Comparison of ENCODE assay signal across 9 cellular contexts in the genomic region with DNA sequence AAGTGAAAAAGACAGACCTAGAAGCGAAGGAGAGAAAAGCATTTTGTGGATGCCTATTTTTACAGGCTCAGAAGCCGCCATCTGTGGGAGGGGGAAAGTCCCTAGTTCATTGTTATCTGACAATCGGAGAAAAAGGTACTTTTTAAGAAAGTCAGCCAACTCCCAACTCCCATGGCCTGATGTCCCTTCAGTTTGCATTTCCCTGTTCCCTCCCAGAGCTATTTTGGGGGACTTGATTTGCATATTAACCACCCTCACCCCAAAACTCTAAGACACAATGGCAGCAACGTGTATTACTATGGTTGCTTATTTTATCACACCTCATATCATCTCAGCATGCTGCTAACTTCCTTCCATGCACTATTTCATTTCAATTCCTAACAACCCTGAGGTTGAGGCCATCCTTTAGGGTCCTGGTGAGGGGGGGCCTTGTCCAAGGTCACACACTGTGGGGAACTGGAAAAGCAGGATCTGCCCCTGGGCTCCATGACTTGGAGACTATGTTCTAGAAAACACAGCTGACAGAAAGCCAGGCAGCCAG. TPM values are rescaled to one million over a fixed set of nuclear protein-coding genes. Genes with fewer than 3 reads are reported as not detected.
DNase-seq lines count a peak whose midpoint lies in the region; ATAC-seq and TF ChIP-seq lines count a peak whose summit lies in the region.
"Had no signal": no experiment of that assay in that cellular context is flagged by ENCODE, and none has a peak within 500 bp of the region (broad histone marks: within the 10 kb centered on the region; RNA-seq: fewer than 3 reads in every experiment).

No MANE protein-coding gene starts in this region.

- no peak overlapping the region for H2BK20ac ChIP-seq in H9 (ENCODE audit: low read depth, low read length, poor library complexity, severe bottlenecking)

- H2AFZ ChIP-seq in hepatocyte (no peak overlapping the region), H9 (ENCODE audit: low read length) (no peak overlapping the region)
- H2AFZ ChIP-seq: PC-9 had no signal

- intact Hi-C loops in heart right ventricle (cut with DNase I) = no loop called here

- H2AK5ac ChIP-seq in H9 (ENCODE audit: insufficient read length, low read length) = no peak overlapping the region

- H3K4me3 Mint-ChIP-seq in activated naive CD4-positive, alpha-beta T cell treated with anti-CD3 and anti-CD28 coated beads, Interleukin-2, amount 10 ng/mL, durations not matched to agents 7 days and 5 days = no peak overlapping the region
- H3K4me3 Mint-ChIP-seq in H9 = no peak overlapping the region

- H3K23ac ChIP-seq in H9 (ENCODE audit: insufficient read length, low read depth, low read length) = no peak overlapping the region

- no peak overlapping the region for H3T11ph ChIP-seq in H9 (ENCODE audit: low read length)

- no peak overlapping the region for H3K18ac ChIP-seq in H9 (ENCODE audit: insufficient read length, low read depth, low read length)

- WGBS in heart right ventricle, 2 donors = 49 to 65% methylated on average over 4 of the region's 4 CpGs
- 79% methylated on average over 4 of the region's 4 CpGs for WGBS in hepatocyte (ENCODE audit: low lambda C conversion rate, missing lambda C conversion rate)
- WGBS in H9 (ENCODE audit: extremely low coverage, insufficient read length, low lambda C conversion rate) = no CpG with 5 or more reads among the region's 4 CpGs

- TF ChIP-seq CTCF in heart right ventricle (IDR thresholded peaks at IDR 0.05) (no peak), hepatocyte (IDR thresholded peaks at IDR 0.05; ENCODE audit: poor library complexity) (no peak), H9 (conservative IDR thresholded peaks at IDR 0.05) (no peak)

- ATAC-seq in GM19324 (IDR thresholded peaks at IDR 0.05; ENCODE audit: low FRiP score, unreplicated experiment) = peak; percentile 55
- ATAC-seq in HG03159 (IDR thresholded peaks at IDR 0.05; ENCODE audit: unreplicated experiment) = peak; percentile 50
- ATAC-seq in heart right ventricle = no peak

- no peak overlapping the region for H3K4me2 ChIP-seq in hepatocyte
- H3K4me2 ChIP-seq in H9 (ENCODE audit: insufficient read depth, insufficient read length, low read length) = no peak overlapping the region
- H3K4me2 ChIP-seq: PC-9 had no signal

- peaks cover 5% of the 10 kb centered on the region for H3K27me3 Mint-ChIP-seq in activated naive CD4-positive, alpha-beta T cell treated with anti-CD3 and anti-CD28 coated beads, Interleukin-2, amount 10 ng/mL, durations not matched to agents 7 days and 5 days
- no peaks in the 10 kb centered on the region for H3K27me3 Mint-ChIP-seq in H9 (ENCODE audit: low read depth)

- H3K9me3 Mint-ChIP-seq in activated naive CD4-positive, alpha-beta T cell treated with anti-CD3 and anti-CD28 coated beads, Interleukin-2, amount 10 ng/mL, durations not matched to agents 7 days and 5 days = peaks cover 20% of the 10 kb centered on the region
- peaks cover 0 to 3% of the 10 kb centered on the region in 2 experiments; a peak in 2 of 5 replicates for H3K9me3 Mint-ChIP-seq in H9

- H3K79me2 ChIP-seq in hepatocyte = no peaks in the 10 kb centered on the region
- no peaks in the 10 kb centered on the region for H3K79me2 ChIP-seq in H9 (ENCODE audit: insufficient read depth, low read length)

- no peaks in the 10 kb centered on the region for H3K23me2 ChIP-seq in H9 (ENCODE audit: insufficient read length, low read depth, low read length, poor library complexity, severe bottlenecking)

- DNase-seq in CD1c-positive myeloid dendritic cell (ENCODE audit: extremely low spot score) = peak; percentile 13
- DNase-seq in activated naive CD4-positive, alpha-beta T cell treated with anti-CD3 and anti-CD28 coated beads, Interleukin-2, amount 10 ng/mL, durations not matched to agents 7 days and 5 days = peak; percentile 45
- DNase-seq in heart right ventricle = no peak
- DNase-seq in AG08395 (ENCODE audit: low spot score) = no peak
- DNase-seq in hepatocyte (ENCODE audit: low spot score) = no peak
- DNase-seq in H9 = no peak
- DNase-seq: PC-9 had no signal

- no peak overlapping the region for H3K9ac ChIP-seq in H9 (ENCODE audit: extremely low read depth, insufficient read length, low read length)

- no peak overlapping the region for H3K4ac ChIP-seq in H9 (ENCODE audit: low read depth, low read length)

- no peaks in the 10 kb centered on the region for H3K9me2 ChIP-seq in hepatocyte (replicated peaks; ENCODE audit: insufficient read depth)

- H2BK5ac ChIP-seq in H9 (ENCODE audit: insufficient read length, low read length) = no peak overlapping the region

- peaks cover 47% of the 10 kb centered on the region for H3K4me1 Mint-ChIP-seq in activated naive CD4-positive, alpha-beta T cell treated with anti-CD3 and anti-CD28 coated beads, Interleukin-2, amount 10 ng/mL, durations not matched to agents 7 days and 5 days
- H3K4me1 Mint-ChIP-seq in H9 = peaks cover 5 to 9% of the 10 kb centered on the region in 2 experiments; a peak in 3 of 4 replicates

- peak overlapping the region; percentile 71 for H3K27ac Mint-ChIP-seq in activated naive CD4-positive, alpha-beta T cell treated with anti-CD3 and anti-CD28 coated beads, Interleukin-2, amount 10 ng/mL, durations not matched to agents 7 days and 5 days
- H3K27ac Mint-ChIP-seq in H9 = no peak overlapping the region

- no peak overlapping the region for H4K5ac ChIP-seq in H9 (ENCODE audit: insufficient read length, low read depth, low read length)

- no peak overlapping the region for H4K91ac ChIP-seq in H9 (ENCODE audit: insufficient read length, low read depth, low read length)

- H4K8ac ChIP-seq in H9 (replicated peaks; ENCODE audit: insufficient read length, low read depth, low read length) = no peak overlapping the region

- H3K27ac ChIP-seq in heart right ventricle (no peak overlapping the region), hepatocyte (no peak overlapping the region), H9 (ENCODE audit: insufficient read length, low read depth, low read length) (no peak overlapping the region)
- H3K27ac ChIP-seq: PC-9 had no signal

- peaks cover 0 to 30% (median 8%) of the 10 kb centered on the region in 11 donors for H3K9me3 ChIP-seq in heart right ventricle
- H3K9me3 ChIP-seq in hepatocyte (ENCODE audit: low read depth) = no peaks in the 10 kb centered on the region
- H3K9me3 ChIP-seq in H9 (ENCODE audit: control insufficient read depth, low read depth, low read length) = no peaks in the 10 kb centered on the region

- H3K27me3 ChIP-seq in heart right ventricle (no peaks in the 10 kb centered on the region), hepatocyte (no peaks in the 10 kb centered on the region), H9 (ENCODE audit: insufficient read depth, low read length) (no peaks in the 10 kb centered on the region)

- H3K36me3 Mint-ChIP-seq in activated naive CD4-positive, alpha-beta T cell treated with anti-CD3 and anti-CD28 coated beads, Interleukin-2, amount 10 ng/mL, durations not matched to agents 7 days and 5 days = peaks cover 63% of the 10 kb centered on the region
- peaks cover 0 to 4% (median 0%) of the 10 kb centered on the region in 3 experiments; a peak in 1 of 7 replicates for H3K36me3 Mint-ChIP-seq in H9 (ENCODE audit: insufficient read depth in 1 of 3, low read depth in 3 of 3)

- no peak overlapping the region for H2BK120ac ChIP-seq in H9 (ENCODE audit: low read depth, low read length, poor library complexity, severe bottlenecking)

- CTCF ChIA-PET in activated naive CD4-positive, alpha-beta T cell treated with anti-CD3 and anti-CD28 coated beads, Interleukin-2, amount 10 ng/mL, durations not matched to agents 7 days and 5 days (lab: Charles Lee) = no interaction called here

- H3K36me3 ChIP-seq in heart right ventricle = peaks cover 0 to 21% (median 1%) of the 10 kb centered on the region in 9 donors
- no peaks in the 10 kb centered on the region for H3K36me3 ChIP-seq in hepatocyte (replicated peaks; ENCODE audit: insufficient read depth, low read depth)

- H2BK15ac ChIP-seq in H9 (ENCODE audit: low read depth, low read length) = no peak overlapping the region

- H3K4me3 ChIP-seq in heart right ventricle = no peak overlapping the region
- H3K4me3 ChIP-seq in hepatocyte = no peak overlapping the region
- H3K4me3 ChIP-seq: PC-9 had no signal

- H3K4me1 ChIP-seq in heart right ventricle (peaks cover 0 to 11% (median 0%) of the 10 kb centered on the region in 9 donors), hepatocyte (ENCODE audit: insufficient read depth) (no peaks in the 10 kb centered on the region), H9 (ENCODE audit: insufficient read depth, low read length) (no peaks in the 10 kb centered on the region)

- H2BK12ac ChIP-seq in H9 (ENCODE audit: insufficient read length, low read depth, low read length) = no peak overlapping the region

- H3K79me1 ChIP-seq in H9 (ENCODE audit: insufficient read depth, low read depth, low read length, poor library complexity, severe bottlenecking) = no peaks in the 10 kb centered on the region

- no peak overlapping the region for H3K56ac ChIP-seq in H9 (ENCODE audit: insufficient read length, low read depth, low read length)

- no peaks in the 10 kb centered on the region for H4K20me1 ChIP-seq in hepatocyte (ENCODE audit: insufficient read depth, poor library complexity, severe bottlenecking)
- no peaks in the 10 kb centered on the region for H4K20me1 ChIP-seq in H9 (ENCODE audit: control insufficient read depth, insufficient read depth, insufficient read length)

- H3K14ac ChIP-seq in H9 (ENCODE audit: insufficient read depth, low read length) = no peak overlapping the region

RNA-seq across cellular contexts. Expression of gene HVCN1, which starts 18.7 kb away (rescaled TPM):
- total RNA-seq in heart right ventricle = 10 to 100 TPM in 5 of 10 donors, 1 to 10 TPM in 5; 5.1 to 74.1 (median 9.0) TPM
- 10 to 100 TPM; 15.4 to 17.9 TPM for polyA plus RNA-seq in heart right ventricle
- 1.8 and 5.8 TPM in 2 replicates for total RNA-seq in hepatocyte
- 5.6 and 8.9 TPM in 2 replicates for polyA plus RNA-seq in hepatocyte
- total RNA-seq in H9 (2021) = 5.2 and 5.5 TPM in 2 replicates

RNA-seq across cellular contexts. Expression of gene TCTN1, which starts 56.3 kb away (rescaled TPM):
- total RNA-seq in heart right ventricle (10 to 100 TPM; 14.2 to 31.9 (median 25.2) TPM), hepatocyte (36.8 and 40.6 TPM in 2 replicates), H9 (2021) (10.9 and 11.1 TPM in 2 replicates)
- polyA plus RNA-seq in heart right ventricle (10 to 100 TPM; 16.2 to 49.6 TPM), hepatocyte (39.0 and 40.9 TPM in 2 replicates)

Comparison
In these comparisons a context has a peak if more than half of its experiments do, and no peak if none do; other contexts are left out.
1. DNase-seq: peak in CD1c-positive myeloid dendritic cell (single experiment) and activated naive CD4-positive, alpha-beta T cell treated with anti-CD3 and anti-CD28 coated beads, Interleukin-2, amount 10 ng/mL, durations not matched to agents 7 days and 5 days (single experiment); none in heart right ventricle (0 of 2), AG08395 (single experiment), hepatocyte (single experiment) and H9 (single experiment).
2. ATAC-seq: peak in GM19324 (single experiment) and HG03159 (single experiment); none in heart right ventricle (0 of 8).